In genomic region chr4:141807073-141807472, GRCh38 we compare ENCODE assay signal across 2 cellular contexts.
TF ChIP-seq lines count a peak whose summit lies in the region.

No MANE protein-coding gene starts in this region.

TF ChIP-seq in HCT116, 20 proteins besides CTCF, POLR2A, EP300 and RAD21 (continued from another document):
- TF ChIP-seq ZFX (IDR thresholded peaks at IDR 0.05) (no peak), YY1 (IDR thresholded peaks at IDR 0.05; ENCODE audit: extremely low read depth, insufficient replicate concordance, low read depth, low read length) (no peak), FOSL1 (IDR thresholded peaks at IDR 0.05; ENCODE audit: low read depth) (no peak; the same call in 1 of the 2 replicates), SP1 (IDR thresholded peaks at IDR 0.05; ENCODE audit: low read depth) (no peak), EGR1 (IDR thresholded peaks at IDR 0.05; ENCODE audit: low read depth) (no peak), ZBTB33 (IDR thresholded peaks at IDR 0.05; ENCODE audit: extremely low read depth, insufficient replicate concordance, low read length) (no peak)

TF ChIP-seq in SK-N-SH treated with all-trans-retinoic acid at 6 μM for 48 hours, 23 proteins besides CTCF, POLR2A, EP300 and RAD21 (continued from another document):
- TF ChIP-seq CREB5 (CRISPR knock-in tag; IDR thresholded peaks at IDR 0.05; ENCODE audit: low read depth) (no peak), TCF4 (CRISPR knock-in tag; IDR thresholded peaks at IDR 0.05; ENCODE audit: borderline replicate concordance) (no peak), TSHZ2 (CRISPR knock-in tag; IDR thresholded peaks at IDR 0.05) (no peak), ZFP30 (CRISPR knock-in tag; IDR thresholded peaks at IDR 0.05) (no peak), RARB (CRISPR knock-in tag; IDR thresholded peaks at IDR 0.05) (no peak), ZNF70 (CRISPR knock-in tag; IDR thresholded peaks at IDR 0.05) (no peak)
